Comparison of ENCODE assay signal across 8 cellular contexts in the genomic region with DNA sequence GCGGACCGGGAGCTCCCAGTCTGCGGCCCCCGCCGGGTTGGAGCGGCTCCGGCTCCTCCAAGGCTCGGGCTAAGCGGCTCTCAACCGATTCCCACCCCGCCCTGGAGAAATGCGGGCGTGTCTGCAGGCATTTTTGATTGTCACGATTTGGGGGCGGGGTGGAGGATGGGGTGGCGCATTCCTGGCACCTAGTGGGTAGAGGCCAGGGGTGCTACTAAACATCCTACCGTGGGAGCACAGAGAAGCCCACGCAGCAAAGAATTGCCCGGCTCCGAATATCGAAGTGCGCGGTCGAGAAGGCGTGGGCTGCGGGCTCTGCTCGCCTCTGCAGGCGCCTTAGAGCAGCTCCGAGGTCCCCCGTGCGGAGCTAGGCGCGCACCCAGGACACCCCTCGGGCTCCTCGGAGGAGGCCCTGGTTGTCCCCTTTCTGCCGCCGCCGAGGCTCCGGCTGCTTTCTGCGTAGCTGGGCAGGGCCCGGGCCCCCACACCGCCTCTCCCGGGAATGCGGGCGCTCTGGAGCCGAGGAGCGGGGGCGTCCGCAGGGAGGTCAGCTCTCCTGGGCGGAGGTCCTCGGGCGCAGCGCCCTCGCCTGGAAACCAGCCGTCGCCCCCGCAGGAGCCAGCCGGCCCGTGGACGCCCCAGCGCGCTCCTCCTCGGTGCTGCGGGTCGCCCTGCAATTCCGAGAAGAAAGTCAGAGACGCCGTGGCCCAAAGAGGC. TPM values are rescaled to one million over a fixed set of nuclear protein-coding genes. Genes with fewer than 3 reads are reported as not detected.
DNase-seq lines count a peak whose midpoint lies in the region; ATAC-seq and TF ChIP-seq lines count a peak whose summit lies in the region.

No MANE protein-coding gene starts in this region.

- DNase-seq in CD8-positive, alpha-beta T cell: peak in 4 of 7 experiments; percentile 32 to 56 (median 40)
- DNase-seq in SW480 (ENCODE audit: low spot score) (peak; percentile 71), MCF 10A (ENCODE audit: unreplicated experiment) (peak; percentile 61), islet precursor cell (peak; percentile 79), DMS79 (lab: John Stamatoyannopoulos, UW) (no peak)
- DNase-seq in stimulated activated CD4-positive, alpha-beta T cell treated with anti-CD3 and anti-CD28 coated beads, Interleukin-12 subunit alpha, Interleukin-12 subunit beta, amount 100 ng/mL, for 48 hours (ENCODE audit: low read depth in 2 of 3, low spot score in 1 of 3): peak; percentile 17 to 46 (median 30)

- H3K9me3 ChIP-seq in CD8-positive, alpha-beta T cell (ENCODE audit: low read length): no peaks in the 10 kb centered on the region

- H3K27me3 Mint-ChIP-seq in CD8-positive, alpha-beta T cell (ENCODE audit: low read depth): peaks cover 29% of the 10 kb centered on the region
- peaks cover 43% of the 10 kb centered on the region for H3K27me3 Mint-ChIP-seq in MCF 10A (ENCODE audit: insufficient read depth, unreplicated experiment)

- intact Hi-C loops in CD8-positive, alpha-beta T cell (cut with DNase I, micrococcal nuclease): loop anchor here (1.0 to 2.0 kb wide), 2 partner anchors 36 to 56 kb away; no protein-coding TSS in a partner anchor
- intact Hi-C loops in MCF 10A (cut with micrococcal nuclease): no loop called here

- H3K4me1 Mint-ChIP-seq in CD8-positive, alpha-beta T cell (ENCODE audit: low read depth): peaks cover 8% of the 10 kb centered on the region
- H3K4me1 Mint-ChIP-seq in MCF 10A (ENCODE audit: insufficient read depth, unreplicated experiment): peaks cover 5% of the 10 kb centered on the region

- H3K27ac ChIP-seq in CD8-positive, alpha-beta T cell (ENCODE audit: low read depth, low read length): no peak overlapping the region

- BruUV-seq in MCF 10A (replicated peaks; lab: Mats Ljungman, UMichigan): no TSS peak

- CTCF ChIA-PET in CD8-positive, alpha-beta T cell (lab: Charles Lee): interaction anchor here (1.0 to 2.2 kb wide), 4 partner anchors 16 to 207 kb away, joined by 3 to 8 read pairs (median 4); no protein-coding TSS in a partner anchor
- CTCF ChIA-PET in MCF 10A (lab: Yijun Ruan, JAX): interaction anchor here (1.0 to 10.3 kb wide), 3 partner anchors 15 to 203 kb away, joined by 3 to 383 read pairs (median 5); no protein-coding TSS in a partner anchor

- no peak overlapping the region for H3K27ac Mint-ChIP-seq in CD8-positive, alpha-beta T cell
- no peak overlapping the region for H3K27ac Mint-ChIP-seq in MCF 10A (ENCODE audit: low read depth, unreplicated experiment)

- peaks cover 13% of the 10 kb centered on the region for H3K27me3 ChIP-seq in CD8-positive, alpha-beta T cell (ENCODE audit: insufficient read depth, low read length)

- peak; percentile 69 for ATAC-seq in CD8-positive, alpha-beta T cell
- ATAC-seq in HG02623 (IDR thresholded peaks at IDR 0.05; ENCODE audit: unreplicated experiment) (peak; percentile 55), HG02884 (IDR thresholded peaks at IDR 0.05; ENCODE audit: unreplicated experiment) (no peak)

- H3K4me1 ChIP-seq in CD8-positive, alpha-beta T cell (ENCODE audit: insufficient read depth, low read length): peaks cover 4% of the 10 kb centered on the region

- H3K36me3 Mint-ChIP-seq in CD8-positive, alpha-beta T cell: no peaks in the 10 kb centered on the region
- H3K36me3 Mint-ChIP-seq in MCF 10A (ENCODE audit: insufficient read depth, unreplicated experiment): no peaks in the 10 kb centered on the region

- H3K36me3 ChIP-seq in CD8-positive, alpha-beta T cell (ENCODE audit: insufficient read depth, low read length): no peaks in the 10 kb centered on the region

- peak overlapping the region; percentile 54 for H3K4me3 ChIP-seq in CD8-positive, alpha-beta T cell (ENCODE audit: low read depth, low read length)

- H3K4me3 Mint-ChIP-seq in CD8-positive, alpha-beta T cell: peak overlapping the region; percentile 71
- peak overlapping the region; percentile 71 for H3K4me3 Mint-ChIP-seq in MCF 10A (ENCODE audit: unreplicated experiment)

- TF ChIP-seq CTCF in CD8-positive, alpha-beta T cell (IDR thresholded peaks at IDR 0.05): no peak
- no peak for TF ChIP-seq CTCF in MCF 10A (IDR thresholded peaks at IDR 0.05; ENCODE audit: unreplicated experiment)

- POLR2A ChIA-PET in CD8-positive, alpha-beta T cell (lab: Charles Lee): interaction anchor here (1.1 to 1.8 kb wide), 2 partner anchors 14 to 17 kb away, joined by 4 read pairs; a partner anchor contains a TSS
- POLR2A ChIA-PET in MCF 10A (lab: Yijun Ruan, JAX): interaction anchor here (0.9 to 2.7 kb wide), 5 partner anchors 65 to 249 kb away, joined by 3 to 10 read pairs (median 4); a partner anchor contains a TSS

- H3K9me3 Mint-ChIP-seq in CD8-positive, alpha-beta T cell: no peaks in the 10 kb centered on the region
- no peaks in the 10 kb centered on the region for H3K9me3 Mint-ChIP-seq in MCF 10A (ENCODE audit: unreplicated experiment)

RNA-seq across cellular contexts. Expression of a gene that starts 16.5 kb away (rescaled TPM):
- 1 to 10 TPM; 2.2 to 2.9 TPM for total RNA-seq in CD8-positive, alpha-beta T cell
- total RNA-seq in MCF 10A (2022): 3.5 and 10.8 TPM in 2 replicates
